In genomic region chr2:43163365-43163715, GRCh38 we compare ENCODE assay signal across 1 cellular context.
TF ChIP-seq lines count a peak whose summit lies in the region.

No MANE protein-coding gene starts in this region.

TF ChIP-seq in H1, 55 proteins besides CTCF, POLR2A, EP300 and RAD21 (continued from another document):
- no peak for TF ChIP-seq ATF2 (IDR thresholded peaks at IDR 0.05; ENCODE audit: low read length)
- TF ChIP-seq SRF (IDR thresholded peaks at IDR 0.05; ENCODE audit: low read depth, low read length): no peak
- TF ChIP-seq SUZ12 (IDR thresholded peaks at IDR 0.05; ENCODE audit: low read length): no peak
- no peak for TF ChIP-seq TAF1 (IDR thresholded peaks at IDR 0.05; ENCODE audit: low read depth, low read length)
- no peak for TF ChIP-seq SP4 (IDR thresholded peaks at IDR 0.05; ENCODE audit: low read length)
- TF ChIP-seq SP1 (IDR thresholded peaks at IDR 0.05; ENCODE audit: low read depth, low read length): no peak
- no peak for TF ChIP-seq CBX5 (IDR thresholded peaks at IDR 0.05; ENCODE audit: low read depth, low read length)
- TF ChIP-seq RXRA (IDR thresholded peaks at IDR 0.05; ENCODE audit: insufficient read depth, low read depth, low read length): no peak
- TF ChIP-seq RBBP5 (IDR thresholded peaks at IDR 0.05; ENCODE audit: borderline replicate concordance, low read depth, low read length): no peak
- no peak for TF ChIP-seq SP2 (IDR thresholded peaks at IDR 0.05; ENCODE audit: low read length)
- TF ChIP-seq RNF2 (IDR thresholded peaks at IDR 0.05; ENCODE audit: borderline replicate concordance, low read depth, low read length, missing control alignments, poor library complexity, severe bottlenecking): no peak
